Comparison of ENCODE assay signal across 8 cellular contexts in the genomic region with DNA sequence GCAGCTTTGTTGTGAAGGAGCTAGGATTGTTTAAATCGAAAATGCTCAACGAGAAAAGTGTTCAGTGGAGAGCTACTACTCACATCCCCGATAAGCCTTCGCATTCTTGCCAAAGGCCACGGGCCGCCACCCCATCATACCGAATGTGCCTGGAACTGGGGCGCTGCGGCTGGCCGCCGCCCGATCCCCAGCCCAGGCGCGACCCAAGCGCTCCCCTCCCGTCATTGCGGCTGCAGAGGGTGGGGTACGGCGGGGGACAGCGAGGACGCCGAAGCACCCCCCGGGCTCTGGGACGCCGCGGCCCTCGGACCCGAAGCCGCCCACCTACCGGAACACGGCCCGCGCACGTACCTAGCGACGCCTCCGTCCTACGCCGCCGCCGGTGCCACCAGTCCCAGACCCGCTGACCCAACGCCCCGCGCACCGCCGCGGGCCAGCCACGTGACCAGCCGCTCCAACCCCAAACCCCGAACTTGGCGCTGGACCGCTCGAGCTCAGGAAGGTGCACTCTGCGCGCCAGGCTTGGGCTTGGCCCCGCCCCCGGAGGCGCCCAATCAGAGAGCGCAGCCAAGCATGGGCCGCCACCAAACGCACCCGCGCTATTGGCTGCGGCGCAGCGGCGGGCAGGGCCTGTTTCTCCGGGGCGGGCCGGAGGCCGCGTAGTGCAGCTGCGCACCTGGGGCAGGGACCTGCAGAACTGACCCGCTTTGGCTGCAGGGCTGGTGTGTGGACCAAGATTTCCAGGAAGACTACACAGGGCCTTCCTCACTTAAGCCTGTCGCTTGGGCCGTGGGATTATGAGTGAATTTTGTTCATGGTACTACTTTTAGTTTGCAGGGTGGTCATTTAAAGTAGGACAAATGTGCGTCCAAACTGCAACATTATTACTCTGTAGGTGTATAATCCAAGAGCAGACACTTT.
A peak's percentile ranks its signal among the peaks of the same experiment; 100 is the strongest.
DNase-seq lines count a peak whose midpoint lies in the region; ATAC-seq lines count a peak whose summit lies in the region.

A gene (minus strand): TSS at position 530 of the 921 bp plus-strand sequence. CDS start 7,569 bp downstream, outside the sequence.

- peak within 1 kb of the TSS; percentile 60 for H3K27ac Mint-ChIP-seq in memory B cell

- H3K27me3 ChIP-seq in effector memory CD4-positive, alpha-beta T cell (replicated peaks; ENCODE audit: control insufficient read depth, insufficient read depth, low read length, poor library complexity, severe bottlenecking), result no peaks in the 10 kb centered on the region

- peak within 1 kb of the TSS; percentile 47 for H3K27ac ChIP-seq in effector memory CD4-positive, alpha-beta T cell (ENCODE audit: insufficient read depth, low read length, poor library complexity, severe bottlenecking)

- DNase-seq in COLO829 (ENCODE audit: low spot score) (peak; percentile 86), HS-5 (ENCODE audit: low read depth) (peak; percentile 67), NOMO-1 (lab: John Stamatoyannopoulos, UW; ENCODE audit: unreplicated experiment in 2 of 2) (peak; percentile 88 to 96), memory B cell (ENCODE audit: low spot score in 2 of 2) (peak; percentile 83 to 85)
- DNase-seq in activated CD8-positive, alpha-beta memory T cell treated with anti-CD3 and anti-CD28 coated beads for 4 hours (ENCODE audit: low read depth in 2 of 2), result peak; percentile 73 to 78
- DNase-seq in effector memory CD4-positive, alpha-beta T cell, result peak; percentile 79 to 88 (median 86)
- DNase-seq in stimulated activated CD8-positive, alpha-beta memory T cell treated with anti-CD3 and anti-CD28 coated beads, Interleukin-12 subunit alpha, Interleukin-12 subunit beta, amount 100 ng/mL, for 1 hour (ENCODE audit: low read depth), result peak; percentile 80

- peaks cover 10% of the 10 kb centered on the region for H3K4me1 ChIP-seq in effector memory CD4-positive, alpha-beta T cell (ENCODE audit: control insufficient read depth, insufficient read depth, low read length, poor library complexity, severe bottlenecking)

- no peaks in the 10 kb centered on the region for H3K36me3 ChIP-seq in effector memory CD4-positive, alpha-beta T cell (ENCODE audit: control insufficient read depth, insufficient read depth, low read length)

- no peaks in the 10 kb centered on the region for H3K9me3 Mint-ChIP-seq in memory B cell

- no peaks in the 10 kb centered on the region for H3K9me3 ChIP-seq in effector memory CD4-positive, alpha-beta T cell (ENCODE audit: control insufficient read depth, low read length)

- peak within 1 kb of the TSS; percentile 98 for H3K4me3 Mint-ChIP-seq in memory B cell

- H3K27me3 Mint-ChIP-seq in memory B cell, result no peaks in the 10 kb centered on the region

- peak within 1 kb of the TSS; percentile 74 for H3K4me3 ChIP-seq in effector memory CD4-positive, alpha-beta T cell (ENCODE audit: insufficient read depth, low read depth, low read length, poor library complexity, severe bottlenecking)

- H3K4me1 Mint-ChIP-seq in memory B cell, result peaks cover 12% of the 10 kb centered on the region

- ATAC-seq in GM19468 (IDR thresholded peaks at IDR 0.05; ENCODE audit: extremely low read depth, unreplicated experiment) (peak; percentile 98), memory B cell (ENCODE audit: low read depth) (peak; percentile 100)

- H3K36me3 Mint-ChIP-seq in memory B cell, result no peaks in the 10 kb centered on the region

Comparison
In these comparisons a context has a peak if more than half of its experiments do, and no peak if none do; other contexts are left out.
1. Peak in every context shown above with its lines: DNase-seq, ATAC-seq, H3K4me3 ChIP-seq and H3K27ac ChIP-seq.